ENCODE assay signal across 12 cellular contexts in genomic region chr9:76216161-76216649, GRCh38.
DNase-seq lines count a peak whose midpoint lies in the region; ATAC-seq and TF ChIP-seq lines count a peak whose summit lies in the region.
"Had no signal": no experiment of that assay in that cellular context is flagged by ENCODE, and none has a peak within 500 bp of the region (broad histone marks: within the 10 kb centered on the region; RNA-seq: fewer than 3 reads in every experiment).

No MANE protein-coding gene starts in this region.

- POLR2A ChIA-PET in PC-9 (lab: Charles Lee; ENCODE audit: unreplicated experiment), result interaction anchor here (0.6 kb wide), 1 partner anchor 158 kb away, joined by 3 read pairs; no protein-coding TSS in a partner anchor

- H3K27ac ChIP-seq in PC-9, result peak overlapping the region; percentile 86
- H3K27ac ChIP-seq: colonic mucosa, SK-N-MC had no signal

- H4K20me1 ChIP-seq in PC-9 (ENCODE audit: insufficient read depth), result no peaks in the 10 kb centered on the region

- CTCF ChIA-PET in PC-9 (lab: Charles Lee), result no interaction called here

- H3K27me3 ChIP-seq in PC-9 (ENCODE audit: insufficient read depth, low read depth), result no peaks in the 10 kb centered on the region
- H3K27me3 ChIP-seq in BE2C, result no peaks in the 10 kb centered on the region
- H3K27me3 ChIP-seq: colonic mucosa had no signal

- H3K36me3 ChIP-seq in PC-9 (ENCODE audit: low read depth), result no peaks in the 10 kb centered on the region
- no peaks in the 10 kb centered on the region for H3K36me3 ChIP-seq in BE2C
- H3K36me3 ChIP-seq: colonic mucosa had no signal

- intact Hi-C loops in PC-9 (cut with micrococcal nuclease; ENCODE audit: unreplicated experiment), result loop anchor here (1.0 to 10.0 kb wide), 4 partner anchors 35 to 254 kb away; no protein-coding TSS in a partner anchor

- no peak overlapping the region for H2AFZ ChIP-seq in PC-9

- H3K4me2 ChIP-seq in PC-9, result peak overlapping the region; percentile 50

- no TSS peak for BruUV-seq in PC-9 (replicated peaks; lab: Mats Ljungman, UMichigan)

- no peak overlapping the region for H3K4me3 ChIP-seq in PC-9
- no peak overlapping the region for H3K4me3 ChIP-seq in retinal pigment epithelial cell (ENCODE audit: low read length)
- H3K4me3 ChIP-seq in BE2C (ENCODE audit: low read depth, low read length), result no peak overlapping the region
- H3K4me3 ChIP-seq: colonic mucosa, SK-N-MC, skin epidermis had no signal

- no peak for TF ChIP-seq CTCF in PC-9 (conservative IDR thresholded peaks at IDR 0.05)
- TF ChIP-seq CTCF in retinal pigment epithelial cell (conservative IDR thresholded peaks at IDR 0.05; ENCODE audit: low read depth, low read length), result no peak
- no peak for TF ChIP-seq CTCF in BE2C (IDR thresholded peaks at IDR 0.05; ENCODE audit: low read depth, low read length)

- peaks cover 37% of the 10 kb centered on the region for H3F3A ChIP-seq in PC-9 (ENCODE audit: insufficient read depth, low read depth)

- no peaks in the 10 kb centered on the region for H3K79me2 ChIP-seq in PC-9 (ENCODE audit: low read depth)

- no peaks in the 10 kb centered on the region for H3K9me2 ChIP-seq in PC-9 (ENCODE audit: insufficient read depth)

- ATAC-seq in GM21529 (IDR thresholded peaks at IDR 0.05; ENCODE audit: unreplicated experiment), result no peak
- ATAC-seq: left colon had no signal

- H3K9me3 ChIP-seq in PC-9 (ENCODE audit: insufficient read depth, low read depth), result no peaks in the 10 kb centered on the region
- no peaks in the 10 kb centered on the region for H3K9me3 ChIP-seq in BE2C
- H3K9me3 ChIP-seq: colonic mucosa had no signal

- H3K4me1 ChIP-seq in PC-9 (replicated peaks; ENCODE audit: insufficient read depth) (peaks cover 42% of the 10 kb centered on the region), BE2C (no peaks in the 10 kb centered on the region)
- H3K4me1 ChIP-seq: colonic mucosa had no signal

- peak; percentile 72 for DNase-seq in GM04504 (ENCODE audit: low read depth)
- DNase-seq in PC-9, result peak in 1 of 2 experiments; percentile 97
- peak; percentile 93 for DNase-seq in fibroblast of gingiva (ENCODE audit: low read depth)
- DNase-seq in retinal pigment epithelial cell (ENCODE audit: low read depth), result peak; percentile 30
- DNase-seq in T1000 (lab: John Stamatoyannopoulos, UW), result no peak
- no peak for DNase-seq in BE2C
- DNase-seq in NCI-H1105 (lab: John Stamatoyannopoulos, UW), result no peak
- DNase-seq: colonic mucosa, left colon had no signal

Comparison
In these comparisons a context has a peak if more than half of its experiments do, and no peak if none do; other contexts are left out.
1. DNase-seq: peak in GM04504 (single experiment), fibroblast of gingiva (single experiment) and retinal pigment epithelial cell (single experiment); none in T1000 (single experiment), BE2C (single experiment) and NCI-H1105 (single experiment).